21 cellular contexts compared by ENCODE assay signal in genomic region chr9:1791191-1791590, GRCh38.
"Had no signal": no experiment of that assay in that cellular context is flagged by ENCODE, and none has a peak within 500 bp of the region (broad histone marks: within the 10 kb centered on the region; RNA-seq: fewer than 3 reads in every experiment).

No MANE protein-coding gene starts in this region.

- H3K9me3 Mint-ChIP-seq: effector memory CD8-positive, alpha-beta T cell; endodermal cell had no signal

- H3K27ac Mint-ChIP-seq: dendritic cell treated with granulocyte-macrophage colony-stimulating factor and Interleukin-4, amounts not matched to agents 40 ng/mL and 50 ng/mL, for 4 days; effector memory CD8-positive, alpha-beta T cell; endodermal cell had no signal

- H3K4me3 Mint-ChIP-seq: dendritic cell treated with granulocyte-macrophage colony-stimulating factor and Interleukin-4, amounts not matched to agents 40 ng/mL and 50 ng/mL, for 4 days; effector memory CD8-positive, alpha-beta T cell; endodermal cell had no signal

- H3K4me1 Mint-ChIP-seq: endodermal cell had no signal

- DNase-seq: colonic mucosa; cortex of kidney; dermis blood vessel endothelial cell; dorsolateral prefrontal cortex; effector CD4-positive, alpha-beta T cell; effector CD8-positive, alpha-beta T cell; effector memory CD4-positive, alpha-beta T cell; effector memory CD8-positive, alpha-beta T cell; endodermal cell; erythroblast; esophagus squamous epithelium; foreskin fibroblast; foreskin keratinocyte; foreskin melanocyte; gastrocnemius medialis; glutamatergic neuron; heart left ventricle; heart right ventricle had no signal

- ATAC-seq: effector memory CD8-positive, alpha-beta T cell; esophagus mucosa; foreskin keratinocyte; gastrocnemius medialis; gastroesophageal sphincter; heart left ventricle; heart right ventricle had no signal
